Comparison of ENCODE assay signal across 21 cellular contexts in genomic region chr1:6802454-6802853, GRCh38. TPM values are rescaled to one million over a fixed set of nuclear protein-coding genes. Genes with fewer than 3 reads are reported as not detected.
A peak's percentile ranks its signal among the peaks of the same experiment; 100 is the strongest.
DNase-seq lines count a peak whose midpoint lies in the region; ATAC-seq lines count a peak whose summit lies in the region.
"Had no signal": no experiment of that assay in that cellular context is flagged by ENCODE, and none has a peak within 500 bp of the region (broad histone marks: within the 10 kb centered on the region; RNA-seq: fewer than 3 reads in every experiment).

No MANE protein-coding gene starts in this region.

- H3K9me3 Mint-ChIP-seq in activated T-cell treated with anti-CD3 and anti-CD28 coated beads, Interleukin-2, amount 50 U/mL, for 24 hours: no peaks in the 10 kb centered on the region
- no peaks in the 10 kb centered on the region for H3K9me3 Mint-ChIP-seq in activated T-cell treated with anti-CD3 and anti-CD28 coated beads, Interleukin-2, amount 50 U/mL, for 72 hours
- H3K9me3 Mint-ChIP-seq in activated T-helper 17 cell treated with anti-CD3 and anti-CD28 coated beads, Interleukin-2, amount 50 U/mL, for 72 hours: no peaks in the 10 kb centered on the region
- H3K9me3 Mint-ChIP-seq in stimulated activated naive B cell treated with anti-CD40 and anti-IgM and Interleukin-4, amounts not matched to agents 10 μg/mL and 1 μg/mL and 100 μg/mL, for 72 hours: no peaks in the 10 kb centered on the region
- H3K9me3 Mint-ChIP-seq: brain had no signal

- H3K4me1 Mint-ChIP-seq in activated T-cell treated with anti-CD3 and anti-CD28 coated beads, Interleukin-2, amount 50 U/mL, for 24 hours (ENCODE audit: low read depth): peaks cover 50% of the 10 kb centered on the region
- peaks cover 28% of the 10 kb centered on the region for H3K4me1 Mint-ChIP-seq in activated T-cell treated with anti-CD3 and anti-CD28 coated beads, Interleukin-2, amount 50 U/mL, for 72 hours (ENCODE audit: low read depth)
- H3K4me1 Mint-ChIP-seq in activated T-helper 17 cell treated with anti-CD3 and anti-CD28 coated beads, Interleukin-2, amount 50 U/mL, for 72 hours: peaks cover 28% of the 10 kb centered on the region
- H3K4me1 Mint-ChIP-seq in stimulated activated naive B cell treated with anti-CD40 and anti-IgM and Interleukin-4, amounts not matched to agents 10 μg/mL and 1 μg/mL and 100 μg/mL, for 72 hours: peaks cover 33 to 54% of the 10 kb centered on the region in 2 donors

- DNase-seq in activated T-cell treated with anti-CD3 and anti-CD28 coated beads, Interleukin-2, amount 50 U/mL, for 24 hours: no peak
- DNase-seq in activated T-cell treated with anti-CD3 and anti-CD28 coated beads, Interleukin-2, amount 50 U/mL, for 72 hours: no peak
- DNase-seq in left ventricle myocardium superior (no peak), NCI-H1417 (lab: John Stamatoyannopoulos, UW) (no peak), amniotic stem cell (lab: John Stamatoyannopoulos, UW) (no peak)
- no peak for DNase-seq in stimulated activated naive B cell treated with anti-CD40 and anti-IgM and Interleukin-4, amounts not matched to agents 10 μg/mL and 1 μg/mL and 100 μg/mL, for 72 hours
- DNase-seq: activated CD4-positive, alpha-beta T cell treated with anti-CD3 and anti-CD28 coated beads for 4 hours; activated CD8-positive, alpha-beta memory T cell treated with anti-CD3 and anti-CD28 coated beads, Interleukin-2, amount 10 ng/mL, durations not matched to agents 7 days and 5 days; C1 segment of cervical spinal cord; head of caudate nucleus; NCI-H1092 treated with DMSO at 0.1 percent for 48 hours; NCI-H2081; SHP77 treated with DMSO at 0.1 percent for 48 hours; small intestine; stimulated activated CD4-positive, alpha-beta T cell treated with anti-CD3 and anti-CD28 coated beads, Interleukin-4, amount 100 ng/mL, for 24 hours; stimulated activated naive CD8-positive, alpha-beta T cell treated with anti-CD3 and anti-CD28 coated beads, Interleukin-15, Interleukin-2, amounts not matched to agents 100 U/mL and 50 U/mL, for 24 hours; T-helper 1 cell had no signal

- H3K36me3 Mint-ChIP-seq in activated T-cell treated with anti-CD3 and anti-CD28 coated beads, Interleukin-2, amount 50 U/mL, for 24 hours (ENCODE audit: low read depth): peaks cover 8% of the 10 kb centered on the region
- no peaks in the 10 kb centered on the region for H3K36me3 Mint-ChIP-seq in activated T-cell treated with anti-CD3 and anti-CD28 coated beads, Interleukin-2, amount 50 U/mL, for 72 hours (ENCODE audit: insufficient read depth in 2 of 2)
- H3K36me3 Mint-ChIP-seq in activated T-helper 17 cell treated with anti-CD3 and anti-CD28 coated beads, Interleukin-2, amount 50 U/mL, for 72 hours (ENCODE audit: low read depth): peaks cover under 1% of the 10 kb centered on the region
- peaks cover 0 to 7% of the 10 kb centered on the region in 2 donors for H3K36me3 Mint-ChIP-seq in stimulated activated naive B cell treated with anti-CD40 and anti-IgM and Interleukin-4, amounts not matched to agents 10 μg/mL and 1 μg/mL and 100 μg/mL, for 72 hours
- H3K36me3 Mint-ChIP-seq: activated CD8-positive, alpha-beta memory T cell treated with anti-CD3 and anti-CD28 coated beads, Interleukin-2, amount 10 ng/mL, durations not matched to agents 7 days and 5 days had no signal

- no peak overlapping the region for H3K4me3 Mint-ChIP-seq in activated T-cell treated with anti-CD3 and anti-CD28 coated beads, Interleukin-2, amount 50 U/mL, for 24 hours
- no peak overlapping the region for H3K4me3 Mint-ChIP-seq in activated T-cell treated with anti-CD3 and anti-CD28 coated beads, Interleukin-2, amount 50 U/mL, for 72 hours
- H3K4me3 Mint-ChIP-seq in activated T-helper 17 cell treated with anti-CD3 and anti-CD28 coated beads, Interleukin-2, amount 50 U/mL, for 72 hours: no peak overlapping the region
- no peak overlapping the region for H3K4me3 Mint-ChIP-seq in stimulated activated naive B cell treated with anti-CD40 and anti-IgM and Interleukin-4, amounts not matched to agents 10 μg/mL and 1 μg/mL and 100 μg/mL, for 72 hours
- H3K4me3 Mint-ChIP-seq: activated CD8-positive, alpha-beta memory T cell treated with anti-CD3 and anti-CD28 coated beads, Interleukin-2, amount 10 ng/mL, durations not matched to agents 7 days and 5 days; activated naive CD8-positive, alpha-beta T cell; brain had no signal

- H3K27me3 Mint-ChIP-seq in activated T-cell treated with anti-CD3 and anti-CD28 coated beads, Interleukin-2, amount 50 U/mL, for 24 hours: no peaks in the 10 kb centered on the region
- no peaks in the 10 kb centered on the region for H3K27me3 Mint-ChIP-seq in activated T-cell treated with anti-CD3 and anti-CD28 coated beads, Interleukin-2, amount 50 U/mL, for 72 hours (ENCODE audit: low read depth)
- H3K27me3 Mint-ChIP-seq in activated T-helper 17 cell treated with anti-CD3 and anti-CD28 coated beads, Interleukin-2, amount 50 U/mL, for 72 hours: no peaks in the 10 kb centered on the region
- H3K27me3 Mint-ChIP-seq in stimulated activated naive B cell treated with anti-CD40 and anti-IgM and Interleukin-4, amounts not matched to agents 10 μg/mL and 1 μg/mL and 100 μg/mL, for 72 hours: no peaks in the 10 kb centered on the region
- H3K27me3 Mint-ChIP-seq: activated CD8-positive, alpha-beta memory T cell treated with anti-CD3 and anti-CD28 coated beads, Interleukin-2, amount 10 ng/mL, durations not matched to agents 7 days and 5 days; activated naive CD8-positive, alpha-beta T cell; brain had no signal

- peak overlapping the region; percentile 6 for H3K27ac Mint-ChIP-seq in activated T-cell treated with anti-CD3 and anti-CD28 coated beads, Interleukin-2, amount 50 U/mL, for 24 hours
- H3K27ac Mint-ChIP-seq in activated T-cell treated with anti-CD3 and anti-CD28 coated beads, Interleukin-2, amount 50 U/mL, for 72 hours: no peak overlapping the region
- H3K27ac Mint-ChIP-seq in activated T-helper 17 cell treated with anti-CD3 and anti-CD28 coated beads, Interleukin-2, amount 50 U/mL, for 72 hours: peak overlapping the region; percentile 6
- H3K27ac Mint-ChIP-seq in stimulated activated naive B cell treated with anti-CD40 and anti-IgM and Interleukin-4, amounts not matched to agents 10 μg/mL and 1 μg/mL and 100 μg/mL, for 72 hours: peak overlapping the region; percentile 9
- H3K27ac Mint-ChIP-seq: activated CD8-positive, alpha-beta memory T cell treated with anti-CD3 and anti-CD28 coated beads, Interleukin-2, amount 10 ng/mL, durations not matched to agents 7 days and 5 days; activated naive CD8-positive, alpha-beta T cell had no signal

- ATAC-seq in activated T-cell treated with anti-CD3 and anti-CD28 coated beads, Interleukin-2, amount 50 U/mL, for 72 hours (replicated peaks in 1 of 2): no peak
- no peak for ATAC-seq in activated T-helper 17 cell treated with anti-CD3 and anti-CD28 coated beads, Interleukin-2, amount 50 U/mL, for 72 hours (replicated peaks)
- ATAC-seq in left ventricle myocardium superior: peak; percentile 8
- ATAC-seq in stimulated activated naive B cell treated with anti-CD40 and anti-IgM and Interleukin-4, amounts not matched to agents 10 μg/mL and 1 μg/mL and 100 μg/mL, for 72 hours (replicated peaks): no peak
- no peak for ATAC-seq in HG02885 (IDR thresholded peaks at IDR 0.05; ENCODE audit: poor library complexity, unreplicated experiment)
- ATAC-seq: activated CD8-positive, alpha-beta memory T cell treated with anti-CD3 and anti-CD28 coated beads, Interleukin-2, amount 10 ng/mL, durations not matched to agents 7 days and 5 days; stimulated activated naive CD8-positive, alpha-beta T cell treated with anti-CD3 and anti-CD28 coated beads, Interleukin-15, Interleukin-2, amounts not matched to agents 100 U/mL and 50 U/mL, for 24 hours had no signal

- intact Hi-C loops in left ventricle myocardium superior (cut with micrococcal nuclease): no loop called here

RNA-seq across cellular contexts. Expression of gene CAMTA1, which starts 17.2 kb away (rescaled TPM):
- total RNA-seq in activated T-cell treated with anti-CD3 and anti-CD28 coated beads, Interleukin-2, amount 50 U/mL, for 72 hours: 10 to 100 TPM; 47.8 to 63.3 TPM
- total RNA-seq in activated T-helper 17 cell treated with anti-CD3 and anti-CD28 coated beads, Interleukin-2, amount 50 U/mL, for 72 hours: 10 to 100 TPM; 36.7 to 51.9 TPM
- total RNA-seq in left ventricle myocardium superior: 166 TPM
